In genomic region chr7:39622609-39623311, GRCh38 we compare ENCODE assay signal across 8 cellular contexts. TPM values are rescaled to one million over a fixed set of nuclear protein-coding genes. Genes with fewer than 3 reads are reported as not detected.
A peak's percentile ranks its signal among the peaks of the same experiment; 100 is the strongest.
DNase-seq lines count a peak whose midpoint lies in the region; ATAC-seq, FAIRE-seq and TF ChIP-seq lines count a peak whose summit lies in the region.

No MANE protein-coding gene starts in this region.

- H3K27ac Mint-ChIP-seq in CD14-positive monocyte, result peak overlapping the region; percentile 79 to 97 (median 93)

- DNase-seq in CD14-positive monocyte (ENCODE audit: low spot score) (no peak), NCI-H2171 treated with DMSO at 0.1 percent for 48 hours (lab: John Stamatoyannopoulos, UW) (peak; percentile 81), dorsolateral prefrontal cortex (peak in 2 of 10 donors; percentile 29 to 34), SHP77 (lab: John Stamatoyannopoulos, UW) (no peak), urothelium cell line (ENCODE audit: low spot score) (no peak)

- intact Hi-C loops in CD14-positive monocyte (cut with micrococcal nuclease) (loop anchor here in 1 of 2 donors (5.0 kb wide), 2 partner anchors 40 to 110 kb away; no protein-coding TSS in a partner anchor), dorsolateral prefrontal cortex (cut with DNase I) (loop anchor here (1.0 to 10.0 kb wide), 8 partner anchors 35 to 512 kb away; partner anchors contain the start of genes YAE1 (in 2 of the 2), MPLKIP (in 1 of the 2) and SUGCT (in 1 of the 2))

- peak overlapping the region; percentile 83 to 87 for H3K4me3 Mint-ChIP-seq in CD14-positive monocyte

- peaks cover 1 to 5% of the 10 kb centered on the region in 2 donors for H3K36me3 Mint-ChIP-seq in CD14-positive monocyte

- peak overlapping the region; percentile 81 for H3K9ac ChIP-seq in muscle layer of colon (ENCODE audit: low read length)

- peak overlapping the region; percentile 58 to 96 (median 90) for H3K4me3 ChIP-seq in dorsolateral prefrontal cortex
- H3K4me3 ChIP-seq in muscle layer of colon (ENCODE audit: low read depth in 1 of 2, low read length in 2 of 2), result peak overlapping the region; percentile 77 to 93

- ATAC-seq in GM21619 (IDR thresholded peaks at IDR 0.05; ENCODE audit: unreplicated experiment), result peak; percentile 22
- ATAC-seq in HG03280 (IDR thresholded peaks at IDR 0.05; ENCODE audit: unreplicated experiment), result no peak

- no peaks in the 10 kb centered on the region for H3K9me3 ChIP-seq in muscle layer of colon (ENCODE audit: low read length)

- H3K27ac ChIP-seq in dorsolateral prefrontal cortex (peak overlapping the region; percentile 10 to 96 (median 88)), muscle layer of colon (ENCODE audit: low read depth, low read length) (peak overlapping the region; percentile 71)

- H3K27me3 ChIP-seq in dorsolateral prefrontal cortex (no peaks in the 10 kb centered on the region), muscle layer of colon (ENCODE audit: control insufficient read depth in 1 of 2, insufficient read depth in 2 of 2, low read length in 2 of 2) (no peaks in the 10 kb centered on the region)

- H3K27me3 Mint-ChIP-seq in CD14-positive monocyte (ENCODE audit: low read depth in 3 of 3), result peaks cover 0 to 3% (median 2%) of the 10 kb centered on the region in 3 donors

- H3K4me1 Mint-ChIP-seq in CD14-positive monocyte, result peaks cover 38% of the 10 kb centered on the region

- H3K4me1 ChIP-seq in muscle layer of colon (ENCODE audit: insufficient read depth, low read length), result peaks cover 32% of the 10 kb centered on the region

- H3K9me3 Mint-ChIP-seq in CD14-positive monocyte, result no peaks in the 10 kb centered on the region

- no peaks in the 10 kb centered on the region for H3K36me3 ChIP-seq in muscle layer of colon (ENCODE audit: insufficient read depth, low read length)

- TF ChIP-seq CTCF in CD14-positive monocyte (IDR thresholded peaks at IDR 0.05), result no peak
- no peak for TF ChIP-seq CTCF in dorsolateral prefrontal cortex (IDR thresholded peaks at IDR 0.05 in 54 of 56, conservative IDR thresholded peaks at IDR 0.05 in 2 of 56; ENCODE audit: low read depth in 1 of 56, partially characterized antibody in 56 of 56)

- no peak for FAIRE-seq in urothelium cell line (lab: Jason Lieb, UNC)

RNA-seq across cellular contexts. Expression of gene RALA, which starts 0.6 kb away (rescaled TPM):
- 10 to 100 TPM; 30.8 to 32.0 TPM for polyA plus RNA-seq in CD14-positive monocyte
- total RNA-seq in dorsolateral prefrontal cortex, result 10 to 100 TPM; 20.4 to 35.1 (median 28.8) TPM

RNA-seq across cellular contexts. Expression of gene YAE1, which starts 56.6 kb away (rescaled TPM):
- polyA plus RNA-seq in CD14-positive monocyte, result 1 to 10 TPM; 1.1 to 2.7 TPM
- 10 to 100 TPM; 18.7 to 42.0 (median 30.4) TPM for total RNA-seq in dorsolateral prefrontal cortex
